ENCODE assay signal across 8 cellular contexts in genomic region chr2:47402805-47403691, GRCh38. TPM values are rescaled to one million over a fixed set of nuclear protein-coding genes. Genes with fewer than 3 reads are reported as not detected.
A peak's percentile ranks its signal among the peaks of the same experiment; 100 is the strongest.
DNase-seq lines count a peak whose midpoint lies in the region; ATAC-seq, FAIRE-seq and TF ChIP-seq lines count a peak whose summit lies in the region.

Gene MSH2, plus strand, starts transcription at chr2:47403156. Its CDS starts 36 bp downstream, at chr2:47403192.

- H3K27ac ChIP-seq in Karpas-422 (ENCODE audit: low read length) = peak within 1 kb of the TSS; percentile 58
- peak within 1 kb of the TSS; percentile 47 to 81 (median 60) for H3K27ac ChIP-seq in esophagus muscularis mucosa (replicated peaks in 1 of 4)
- H3K27ac ChIP-seq in muscle layer of duodenum (ENCODE audit: low read length) = peak within 1 kb of the TSS; percentile 1

- H3K9me3 ChIP-seq in Karpas-422 (ENCODE audit: low read length) (no peaks in the 10 kb centered on the region), esophagus muscularis mucosa (no peaks in the 10 kb centered on the region), muscle layer of duodenum (ENCODE audit: control insufficient read depth in 1 of 2, low read length in 2 of 2) (no peaks in the 10 kb centered on the region)

- H3K79me2 ChIP-seq in Karpas-422 (ENCODE audit: low read length) = peaks cover 51% of the 10 kb centered on the region

- H3K4me3 ChIP-seq in Karpas-422 (ENCODE audit: low read length) = peak within 1 kb of the TSS; percentile 89
- H3K4me3 ChIP-seq in esophagus muscularis mucosa = peak within 1 kb of the TSS; percentile 76 to 93 (median 88)
- H3K4me3 ChIP-seq in muscle layer of duodenum (ENCODE audit: low read depth in 1 of 2, low read length in 2 of 2) = peak within 1 kb of the TSS; percentile 86 to 99

- H3K4me1 ChIP-seq in Karpas-422 (ENCODE audit: low read length) (peaks cover 29% of the 10 kb centered on the region), esophagus muscularis mucosa (peaks cover 11 to 22% (median 18%) of the 10 kb centered on the region in 4 donors), muscle layer of duodenum (ENCODE audit: control insufficient read depth in 1 of 2, insufficient read depth in 2 of 2, low read length in 2 of 2) (peaks cover 3 to 14% of the 10 kb centered on the region in 2 donors)

- no peaks in the 10 kb centered on the region for H3K27me3 ChIP-seq in Karpas-422 (ENCODE audit: low read length)
- H3K27me3 ChIP-seq in esophagus muscularis mucosa = no peaks in the 10 kb centered on the region
- H3K27me3 ChIP-seq in muscle layer of duodenum (ENCODE audit: low read depth, low read length) = no peaks in the 10 kb centered on the region

- peak; percentile 97 for DNase-seq in DMS79 treated with DMSO at 0.1 percent for 48 hours (lab: John Stamatoyannopoulos, UW)
- peak; percentile 97 for DNase-seq in Karpas-422
- peak; percentile 86 for DNase-seq in RCC 7860 (ENCODE audit: low spot score)
- peak; percentile 93 to 96 for DNase-seq in activated T-cell treated with anti-CD3 and anti-CD28 coated beads, Interleukin-2, amount 50 U/mL, for 48 hours
- DNase-seq in esophagus muscularis mucosa (ENCODE audit: extremely low spot score) = peak; percentile 97
- peak; percentile 90 for DNase-seq in stimulated activated CD8-positive, alpha-beta memory T cell treated with anti-CD3 and anti-CD28 coated beads, Interleukin-7, amount 100 ng/mL, for 24 hours (ENCODE audit: low read depth)

- no peak for FAIRE-seq in RCC 7860 (lab: Jason Lieb, UNC)

- peak within 1 kb of the TSS; percentile 83 for H2AFZ ChIP-seq in Karpas-422 (ENCODE audit: low read length)

- H3K4me2 ChIP-seq in Karpas-422 (ENCODE audit: low read depth, low read length, poor library complexity, severe bottlenecking) = peak within 1 kb of the TSS; percentile 90

- intact Hi-C loops in esophagus muscularis mucosa (cut with DNase I) = no loop called here

- under 1% methylated on average over 29 of the region's 78 CpGs for whole genome bisulfite sequencing in esophagus muscularis mucosa

- H3K9ac ChIP-seq in Karpas-422 (ENCODE audit: low read length) = peak within 1 kb of the TSS; percentile 90

- no peak for TF ChIP-seq EP300 in esophagus muscularis mucosa (IDR thresholded peaks at IDR 0.05)

- H4K20me1 ChIP-seq in Karpas-422 (ENCODE audit: insufficient read depth, low read depth, low read length) = no peaks in the 10 kb centered on the region; the same call in 1 of the 2 replicates

- H3K36me3 ChIP-seq in Karpas-422 (ENCODE audit: insufficient read depth, low read length) = peaks cover 14% of the 10 kb centered on the region
- H3K36me3 ChIP-seq in esophagus muscularis mucosa = no peaks in the 10 kb centered on the region
- H3K36me3 ChIP-seq in muscle layer of duodenum (ENCODE audit: control insufficient read depth in 1 of 2, insufficient read depth in 2 of 2, low read length in 2 of 2) = no peaks in the 10 kb centered on the region

- no peaks in the 10 kb centered on the region for H3K9me2 ChIP-seq in Karpas-422 (replicated peaks; ENCODE audit: insufficient read depth, low read length)

- ATAC-seq in GM21825 (IDR thresholded peaks at IDR 0.05; ENCODE audit: unreplicated experiment) = peak; percentile 93

- no peak for TF ChIP-seq POLR2A in esophagus muscularis mucosa (IDR thresholded peaks at IDR 0.05; ENCODE audit: low read depth)

- TF ChIP-seq CTCF in esophagus muscularis mucosa (IDR thresholded peaks at IDR 0.05) = no peak

RNA-seq across cellular contexts. Expression of gene MSH2, which starts in this region (rescaled TPM):
- 28.4 and 38.7 TPM in 2 replicates for total RNA-seq in Karpas-422 (2014; rRNA removed; shearing (Covaris generic); ENCODE audit: low replicate concordance)
- total RNA-seq in esophagus muscularis mucosa = 1 to 10 TPM; 5.6 to 9.9 (median 7.6) TPM

Comparison
In these comparisons a context has a peak if more than half of its experiments do, and no peak if none do; other contexts are left out.
1. Peak in every context shown above with its lines: DNase-seq, ATAC-seq, H3K4me3 ChIP-seq and H3K27ac ChIP-seq.
2. H3K27ac ChIP-seq: peak in every context shown above with its lines; median percentile 60 in esophagus muscularis mucosa; 58 in Karpas-422; 1 in muscle layer of duodenum.